Comparison of ENCODE assay signal across 15 cellular contexts in genomic region chr13:23509781-23510543, GRCh38.
DNase-seq lines count a peak whose midpoint lies in the region; ATAC-seq and TF ChIP-seq lines count a peak whose summit lies in the region.
"Had no signal": no experiment of that assay in that cellular context is flagged by ENCODE, and none has a peak within 500 bp of the region (broad histone marks: within the 10 kb centered on the region; RNA-seq: fewer than 3 reads in every experiment).

No MANE protein-coding gene starts in this region.

- H3K36me3 ChIP-seq in right atrium auricular region: no peaks in the 10 kb centered on the region
- no peaks in the 10 kb centered on the region for H3K36me3 ChIP-seq in heart left ventricle
- H3K36me3 ChIP-seq: pancreas, thyroid gland had no signal

- ATAC-seq in heart left ventricle (no peak), GM19035 (IDR thresholded peaks at IDR 0.05; ENCODE audit: unreplicated experiment) (no peak)

- TF ChIP-seq CTCF in right atrium auricular region (IDR thresholded peaks at IDR 0.05) (no peak), heart left ventricle (IDR thresholded peaks at IDR 0.05) (no peak), glutamatergic neuron (IDR thresholded peaks at IDR 0.05; ENCODE audit: partially characterized antibody, unreplicated experiment) (no peak)

- peaks cover 58% of the 10 kb centered on the region for H3K4me1 Mint-ChIP-seq in glutamatergic neuron (ENCODE audit: low read depth, unreplicated experiment)

- H3K4me3 ChIP-seq in right atrium auricular region (no peak overlapping the region), heart left ventricle (no peak overlapping the region)
- H3K4me3 ChIP-seq: pancreas, thyroid gland had no signal

- intact Hi-C loops in heart left ventricle (cut with DNase I): loop anchor here in 9 of 10 donors (2.0 to 5.0 kb wide), 7 partner anchors 37 to 61 kb away; partner anchors contain the start of gene TNFRSF19 (in 1 of the 9)

- H3K27me3 Mint-ChIP-seq in glutamatergic neuron (ENCODE audit: unreplicated experiment): peaks cover 11% of the 10 kb centered on the region

- peak overlapping the region; percentile 52 for H3K27ac Mint-ChIP-seq in glutamatergic neuron (ENCODE audit: unreplicated experiment)

- H3K9me3 Mint-ChIP-seq in glutamatergic neuron (ENCODE audit: unreplicated experiment): peaks cover 15% of the 10 kb centered on the region

- H3K4me3 Mint-ChIP-seq in glutamatergic neuron (ENCODE audit: unreplicated experiment): peak overlapping the region; percentile 21

- H3K27ac ChIP-seq in right atrium auricular region: peak overlapping the region; percentile 18 to 61
- H3K27ac ChIP-seq in heart left ventricle: peak overlapping the region in 5 of 12 donors; percentile 14 to 50 (median 44)
- H3K27ac ChIP-seq: pancreas, thyroid gland had no signal

- no peaks in the 10 kb centered on the region for H3K36me3 Mint-ChIP-seq in glutamatergic neuron (ENCODE audit: unreplicated experiment)

- TF ChIP-seq POLR2A in heart left ventricle (IDR thresholded peaks at IDR 0.05): no peak

- no peak for DNase-seq in right atrium auricular region (ENCODE audit: low spot score)
- no peak for DNase-seq in heart left ventricle
- DNase-seq in amniotic epithelial cell (ENCODE audit: low read depth): peak; percentile 97
- DNase-seq in glutamatergic neuron: no peak
- no peak for DNase-seq in SW480 (ENCODE audit: low spot score)
- DNase-seq in COLO668 (lab: John Stamatoyannopoulos, UW; ENCODE audit: unreplicated experiment): no peak
- DNase-seq in NCI-H1417 treated with DMSO at 0.1 percent for 48 hours (lab: John Stamatoyannopoulos, UW): no peak
- DNase-seq: activated naive CD4-positive, alpha-beta T cell; DMS53; NCI-H146; NCI-H526; pancreas; SHP77; thyroid gland had no signal

- H3K4me1 ChIP-seq in right atrium auricular region (peaks cover 0 to 52% of the 10 kb centered on the region in 2 donors), heart left ventricle (peaks cover 0 to 56% (median 21%) of the 10 kb centered on the region in 12 donors)
- H3K4me1 ChIP-seq: pancreas, thyroid gland had no signal

- 62 to 78% (median 74%) methylated on average over 7 of the region's 7 CpGs for WGBS in heart left ventricle, 4 donors

- H3K27me3 ChIP-seq in right atrium auricular region (no peaks in the 10 kb centered on the region), heart left ventricle (no peaks in the 10 kb centered on the region)
- H3K27me3 ChIP-seq: pancreas, thyroid gland had no signal

- H3K9me3 ChIP-seq in right atrium auricular region (no peaks in the 10 kb centered on the region), heart left ventricle (no peaks in the 10 kb centered on the region)
- H3K9me3 ChIP-seq: pancreas, thyroid gland had no signal
